ENCODE assay signal across 8 cellular contexts in the genomic region with DNA sequence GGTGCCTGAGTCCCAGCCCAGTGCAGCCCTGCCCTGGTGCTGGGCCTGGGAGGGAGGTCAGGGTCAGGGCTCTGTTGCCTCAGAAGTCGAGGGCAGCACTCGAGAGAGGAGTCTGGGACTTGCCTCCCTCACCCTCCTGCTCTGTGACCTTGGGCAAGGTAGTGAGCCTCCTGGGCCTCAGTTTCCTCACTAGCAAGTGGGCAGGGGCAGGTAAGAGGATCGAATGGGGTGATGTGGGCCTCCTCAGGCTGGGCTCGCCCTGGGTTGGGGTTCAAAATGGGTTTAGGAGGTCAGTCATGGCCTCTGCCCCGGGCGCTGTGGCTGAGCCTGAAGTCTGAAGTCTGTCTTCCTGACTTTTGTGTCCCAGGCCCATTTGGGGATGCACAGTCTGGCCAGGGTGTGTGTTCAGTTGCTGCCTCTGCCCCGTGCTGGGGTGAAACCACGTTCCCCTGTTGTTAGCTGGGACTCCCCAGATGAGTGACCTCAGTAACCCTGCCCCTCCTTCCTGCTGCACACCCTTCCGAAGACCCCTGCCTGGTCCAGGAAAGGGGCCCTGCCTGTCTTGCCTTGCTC. TPM values are rescaled to one million over a fixed set of nuclear protein-coding genes. Genes with fewer than 3 reads are reported as not detected.
A peak's percentile ranks its signal among the peaks of the same experiment; 100 is the strongest.
DNase-seq lines count a peak whose midpoint lies in the region; ATAC-seq and TF ChIP-seq lines count a peak whose summit lies in the region.

No MANE protein-coding gene starts in this region.

- in situ Hi-C loops in brain microvascular endothelial cell (cut with HindIII; ENCODE audit: low pct_ligation_motif_present, low sequenced_read_pairs): no loop called here

- H3K4me1 ChIP-seq in gastroesophageal sphincter (peaks cover 0 to 55% (median 40%) of the 10 kb centered on the region in 3 donors), rectal smooth muscle tissue (ENCODE audit: control insufficient read depth, insufficient read depth, low read length) (peaks cover 20% of the 10 kb centered on the region)

- TF ChIP-seq EP300 in gastroesophageal sphincter (IDR thresholded peaks at IDR 0.05): no peak

- TF ChIP-seq CTCF in GM12875 (IDR thresholded peaks at IDR 0.05; ENCODE audit: borderline replicate concordance, insufficient read depth, low read depth, low read length) (no peak), WERI-Rb-1 (IDR thresholded peaks at IDR 0.05; ENCODE audit: low read depth, low read length) (no peak), gastroesophageal sphincter (IDR thresholded peaks at IDR 0.05) (no peak), brain microvascular endothelial cell (IDR thresholded peaks at IDR 0.05; ENCODE audit: low read depth, low read length, missing control alignments) (no peak)

- ATAC-seq in gastroesophageal sphincter: no peak
- ATAC-seq in HG03045 (IDR thresholded peaks at IDR 0.05; ENCODE audit: unreplicated experiment): no peak

- H3K9ac ChIP-seq in rectal smooth muscle tissue (ENCODE audit: low read length): peak overlapping the region; percentile 72

- TF ChIP-seq POLR2A in gastroesophageal sphincter (IDR thresholded peaks at IDR 0.05): no peak

- DNase-seq in WERI-Rb-1 (no peak), brain microvascular endothelial cell (no peak), mesenteric fat pad (ENCODE audit: low spot score) (no peak)
- no peak for DNase-seq in activated CD4-positive, CD25-positive, alpha-beta regulatory T cell (lab: John Stamatoyannopoulos, UW)

- no peaks in the 10 kb centered on the region for H3K36me3 ChIP-seq in WERI-Rb-1
- H3K36me3 ChIP-seq in gastroesophageal sphincter: no peaks in the 10 kb centered on the region
- no peaks in the 10 kb centered on the region for H3K36me3 ChIP-seq in rectal smooth muscle tissue (ENCODE audit: control insufficient read depth, insufficient read depth, low read length)
- no peaks in the 10 kb centered on the region for H3K36me3 ChIP-seq in brain microvascular endothelial cell (replicated peaks)

- H3K27ac ChIP-seq in WERI-Rb-1: no peak overlapping the region
- H3K27ac ChIP-seq in gastroesophageal sphincter: peak overlapping the region in 3 of 4 donors; percentile 69 to 82 (median 70)
- H3K27ac ChIP-seq in rectal smooth muscle tissue (ENCODE audit: low read depth, low read length): peak overlapping the region; percentile 54
- no peak overlapping the region for H3K27ac ChIP-seq in brain microvascular endothelial cell

- 37% methylated on average over 2 of the region's 9 CpGs; no CpG with 5 or more reads in 1 of the 2 donors for WGBS in gastroesophageal sphincter (ENCODE audit: low coverage in 1 of 2), 2 donors

- peak overlapping the region; percentile 67 for H3K4me3 ChIP-seq in GM12875 (ENCODE audit: low read depth, low read length)
- H3K4me3 ChIP-seq in WERI-Rb-1 (ENCODE audit: low read depth, low read length): peak overlapping the region; percentile 44
- peak overlapping the region; percentile 77 to 90 for H3K4me3 ChIP-seq in gastroesophageal sphincter
- H3K4me3 ChIP-seq in rectal smooth muscle tissue (ENCODE audit: low read length): peak overlapping the region; percentile 85
- no peak overlapping the region for H3K4me3 ChIP-seq in brain microvascular endothelial cell (ENCODE audit: low read depth, low read length)

- H3K27me3 ChIP-seq in WERI-Rb-1 (ENCODE audit: insufficient read depth, low read depth, severe bottlenecking): no peaks in the 10 kb centered on the region
- H3K27me3 ChIP-seq in gastroesophageal sphincter: no peaks in the 10 kb centered on the region
- no peaks in the 10 kb centered on the region for H3K27me3 ChIP-seq in rectal smooth muscle tissue (ENCODE audit: control insufficient read depth, insufficient read depth, low read length)
- no peaks in the 10 kb centered on the region for H3K27me3 ChIP-seq in brain microvascular endothelial cell (replicated peaks)

- H3K9me3 ChIP-seq in WERI-Rb-1 (ENCODE audit: severe bottlenecking) (no peaks in the 10 kb centered on the region), gastroesophageal sphincter (no peaks in the 10 kb centered on the region)

RNA-seq across cellular contexts. Expression of a gene that starts 40.9 kb away (rescaled TPM):
- total RNA-seq in gastroesophageal sphincter: 1 to 10 TPM; 1.7 to 4.8 (median 4.3) TPM
- 1.8 TPM for total RNA-seq in mesenteric fat pad

RNA-seq across cellular contexts. Expression of a gene that starts 41.8 kb away (rescaled TPM):
- total RNA-seq in gastroesophageal sphincter (10 to 100 TPM; 10.8 to 53.3 (median 33.2) TPM), mesenteric fat pad (37.8 TPM)

Comparison
In these comparisons a context has a peak if more than half of its experiments do, and no peak if none do; other contexts are left out.
1. H3K27ac ChIP-seq: peak in gastroesophageal sphincter (3 of 4) and rectal smooth muscle tissue (single experiment); none in WERI-Rb-1 (single experiment) and brain microvascular endothelial cell (single experiment).